In genomic region chr19:44623080-44623479, GRCh38 we compare ENCODE assay signal across 13 cellular contexts. TPM values are rescaled to one million over a fixed set of nuclear protein-coding genes. Genes with fewer than 3 reads are reported as not detected.
DNase-seq lines count a peak whose midpoint lies in the region; ATAC-seq and TF ChIP-seq lines count a peak whose summit lies in the region.
"Had no signal": no experiment of that assay in that cellular context is flagged by ENCODE, and none has a peak within 500 bp of the region (broad histone marks: within the 10 kb centered on the region; RNA-seq: fewer than 3 reads in every experiment).

No MANE protein-coding gene starts in this region.

- H3K4me3 Mint-ChIP-seq in activated T-cell treated with anti-CD3 and anti-CD28 coated beads, Interleukin-2, amount 50 U/mL, for 72 hours: no peak overlapping the region
- H3K4me3 Mint-ChIP-seq: activated naive CD8-positive, alpha-beta T cell treated with anti-CD3 and anti-CD28 coated beads, Interleukin-2, amount 10 ng/mL, durations not matched to agents 7 days and 5 days; natural killer cell treated with Interleukin-12 subunit alpha and Interleukin-12 subunit beta and Interleukin-15 and Interleukin-18, amount 100 ng/mL, for 72 hours had no signal

- TF ChIP-seq CTCF in HL-60 (IDR thresholded peaks at IDR 0.05; ENCODE audit: insufficient read depth, low read length): no peak

- peaks cover 10% of the 10 kb centered on the region for H3K27me3 Mint-ChIP-seq in activated T-cell treated with anti-CD3 and anti-CD28 coated beads, Interleukin-2, amount 50 U/mL, for 72 hours (ENCODE audit: low read depth)

- DNase-seq in HL-60 (ENCODE audit: low read depth in 1 of 2, low spot score in 1 of 2) (peak in 1 of 2 experiments; percentile 70), astrocyte of the hippocampus (ENCODE audit: low read depth, low spot score) (peak; percentile 26), left ventricle myocardium superior (no peak), renal cortical epithelial cell (ENCODE audit: low read depth) (peak; percentile 60), NCI-H2227 treated with DMSO at 0.1 percent for 48 hours (lab: John Stamatoyannopoulos, UW) (no peak)
- no peak for DNase-seq in activated T-cell treated with anti-CD3 and anti-CD28 coated beads, Interleukin-2, amount 50 U/mL, for 72 hours
- DNase-seq: activated naive CD8-positive, alpha-beta T cell treated with anti-CD3 and anti-CD28 coated beads, Interleukin-2, amount 10 ng/mL, durations not matched to agents 7 days and 5 days; DMS79; NCI-H1436 treated with DMSO at 0.1 percent for 48 hours; T-helper 2 cell had no signal

- H3K36me3 Mint-ChIP-seq in activated T-cell treated with anti-CD3 and anti-CD28 coated beads, Interleukin-2, amount 50 U/mL, for 72 hours (ENCODE audit: insufficient read depth in 2 of 2): no peaks in the 10 kb centered on the region
- H3K36me3 Mint-ChIP-seq: activated naive CD8-positive, alpha-beta T cell treated with anti-CD3 and anti-CD28 coated beads, Interleukin-2, amount 10 ng/mL, durations not matched to agents 7 days and 5 days; natural killer cell treated with Interleukin-12 subunit alpha and Interleukin-12 subunit beta and Interleukin-15 and Interleukin-18, amount 100 ng/mL, for 72 hours had no signal

- intact Hi-C loops in left ventricle myocardium superior (cut with micrococcal nuclease): no loop called here

- no peak overlapping the region for H3K27ac Mint-ChIP-seq in activated T-cell treated with anti-CD3 and anti-CD28 coated beads, Interleukin-2, amount 50 U/mL, for 72 hours
- H3K27ac Mint-ChIP-seq: activated naive CD8-positive, alpha-beta T cell treated with anti-CD3 and anti-CD28 coated beads, Interleukin-2, amount 10 ng/mL, durations not matched to agents 7 days and 5 days; natural killer cell treated with Interleukin-12 subunit alpha and Interleukin-12 subunit beta and Interleukin-15 and Interleukin-18, amount 100 ng/mL, for 72 hours had no signal

- no peaks in the 10 kb centered on the region for H3K27me3 ChIP-seq in HL-60 (ENCODE audit: insufficient read depth, poor library complexity, severe bottlenecking)

- peak overlapping the region; percentile 31 for H3K27ac ChIP-seq in HL-60 (replicated peaks)

- no peaks in the 10 kb centered on the region for H3K4me1 Mint-ChIP-seq in activated T-cell treated with anti-CD3 and anti-CD28 coated beads, Interleukin-2, amount 50 U/mL, for 72 hours (ENCODE audit: low read depth)
- H3K4me1 Mint-ChIP-seq: activated naive CD8-positive, alpha-beta T cell treated with anti-CD3 and anti-CD28 coated beads, Interleukin-2, amount 10 ng/mL, durations not matched to agents 7 days and 5 days had no signal

- peak; percentile 57 for ATAC-seq in left ventricle myocardium superior
- ATAC-seq in HG03442 (IDR thresholded peaks at IDR 0.05; ENCODE audit: unreplicated experiment): no peak
- ATAC-seq in activated T-cell treated with anti-CD3 and anti-CD28 coated beads, Interleukin-2, amount 50 U/mL, for 72 hours (replicated peaks in 1 of 2): no peak
- ATAC-seq: natural killer cell treated with Interleukin-12 subunit alpha and Interleukin-12 subunit beta and Interleukin-15 and Interleukin-18, amount 100 ng/mL, for 72 hours had no signal

- H3K4me3 ChIP-seq in HL-60 (replicated peaks; ENCODE audit: insufficient read depth, low read length): no peak overlapping the region

- H3K9me3 Mint-ChIP-seq in activated T-cell treated with anti-CD3 and anti-CD28 coated beads, Interleukin-2, amount 50 U/mL, for 72 hours: peaks cover 0 to 3% of the 10 kb centered on the region in 2 donors
- H3K9me3 Mint-ChIP-seq: activated naive CD8-positive, alpha-beta T cell treated with anti-CD3 and anti-CD28 coated beads, Interleukin-2, amount 10 ng/mL, durations not matched to agents 7 days and 5 days; natural killer cell treated with Interleukin-12 subunit alpha and Interleukin-12 subunit beta and Interleukin-15 and Interleukin-18, amount 100 ng/mL, for 72 hours had no signal

RNA-seq across cellular contexts. Expression of gene IGSF23, which starts 9.7 kb away (rescaled TPM):
- total RNA-seq in left ventricle myocardium superior (not detected), renal cortical epithelial cell (0.17 and 2.7 TPM in 2 replicates)
- not detected for total RNA-seq in activated T-cell treated with anti-CD3 and anti-CD28 coated beads, Interleukin-2, amount 50 U/mL, for 72 hours
- total RNA-seq: activated CD8-positive, alpha-beta memory T cell treated with anti-CD3 and anti-CD28 coated beads for 36 hours; activated naive CD8-positive, alpha-beta T cell treated with anti-CD3 and anti-CD28 coated beads, Interleukin-2, amount 10 ng/mL, durations not matched to agents 7 days and 5 days; natural killer cell treated with Interleukin-12 subunit alpha and Interleukin-12 subunit beta and Interleukin-15 and Interleukin-18, amount 100 ng/mL, for 72 hours had no signal

RNA-seq across cellular contexts. Expression of gene PVR, which starts 20.6 kb away (rescaled TPM):
- 40.7 TPM for total RNA-seq in left ventricle myocardium superior
- 230 and 248 TPM in 2 replicates for total RNA-seq in renal cortical epithelial cell
- total RNA-seq in activated T-cell treated with anti-CD3 and anti-CD28 coated beads, Interleukin-2, amount 50 U/mL, for 72 hours: 10 to 100 TPM; 13.9 to 17.5 TPM

RNA-seq across cellular contexts. Expression of gene CEACAM19, which starts 48.2 kb away (rescaled TPM):
- total RNA-seq in left ventricle myocardium superior (4.2 TPM), renal cortical epithelial cell (under 0.01 and 9.4 TPM in 2 replicates)
- 1 to 10 TPM; 3.0 to 4.3 TPM for total RNA-seq in activated T-cell treated with anti-CD3 and anti-CD28 coated beads, Interleukin-2, amount 50 U/mL, for 72 hours

Comparison
In these comparisons a context has a peak if more than half of its experiments do, and no peak if none do; other contexts are left out.
1. DNase-seq: peak in astrocyte of the hippocampus (single experiment) and renal cortical epithelial cell (single experiment); none in left ventricle myocardium superior (single experiment), activated T-cell treated with anti-CD3 and anti-CD28 coated beads, Interleukin-2, amount 50 U/mL, for 72 hours (0 of 2) and NCI-H2227 treated with DMSO at 0.1 percent for 48 hours (single experiment).